24 cellular contexts compared by ENCODE assay signal in genomic region chr9:125426926-125427325, GRCh38.
DNase-seq lines count a peak whose midpoint lies in the region; ATAC-seq, FAIRE-seq and TF ChIP-seq lines count a peak whose summit lies in the region.
"Had no signal": no experiment of that assay in that cellular context is flagged by ENCODE, and none has a peak within 500 bp of the region (broad histone marks: within the 10 kb centered on the region; RNA-seq: fewer than 3 reads in every experiment).

No MANE protein-coding gene starts in this region.

- H3K9me2 ChIP-seq in HCT116 (ENCODE audit: insufficient read depth) = no peaks in the 10 kb centered on the region

- DNase-seq in HCT116 (ENCODE audit: low read depth, low spot score) (no peak), IMR-90 (no peak), H1 (ENCODE audit: low read depth in 1 of 2, low spot score in 2 of 2) (no peak), mucosa of descending colon (no peak), Calu3 (no peak)
- DNase-seq: 8988T; ACHN; AML-193; BE2C; CD4-positive, alpha-beta T cell; CD8-positive, alpha-beta memory T cell; COR-L47; DMS153; DND-41; GM23248; H9 had no signal

- H3K4ac ChIP-seq in IMR-90 (ENCODE audit: low read depth, low read length) (no peak overlapping the region), H1 (replicated peaks; ENCODE audit: insufficient read length, low read depth, low read length) (no peak overlapping the region)

- H3K23ac ChIP-seq in IMR-90 (ENCODE audit: low read depth, low read length) (no peak overlapping the region), H1 (ENCODE audit: insufficient read length) (no peak overlapping the region)

- CTCF ChIA-PET in HCT116 (lab: Charles Lee) (interaction anchor here (1.0 to 1.4 kb wide), 3 partner anchors 970 to 1064 kb away, joined by 3 to 4 read pairs (median 3); no protein-coding TSS in a partner anchor), IMR-90 (lab: Yijun Ruan, JAX) (no interaction called here), H1 (lab: Charles Lee; ENCODE audit: partially characterized antibody) (interaction anchor here (0.6 to 2.9 kb wide), 12 partner anchors 8 to 874 kb away, joined by 3 to 14 read pairs (median 4); no protein-coding TSS in a partner anchor), Calu3 (lab: Charles Lee) (interaction anchor here (0.5 to 2.1 kb wide), 3 partner anchors 12 to 106 kb away, joined by 3 to 5 read pairs (median 3); no protein-coding TSS in a partner anchor)

- H3K9me3 Mint-ChIP-seq in nephron = no peaks in the 10 kb centered on the region
- no peaks in the 10 kb centered on the region for H3K9me3 Mint-ChIP-seq in Calu3 (ENCODE audit: low read depth, unreplicated experiment)
- H3K9me3 Mint-ChIP-seq: CD14-positive monocyte; CD4-positive, alpha-beta T cell; CD8-positive, alpha-beta memory T cell; H9 had no signal

- H3K4me1 ChIP-seq in HCT116 (ENCODE audit: control insufficient read depth in 1 of 2, insufficient read depth in 2 of 2, low read length in 2 of 2) = peaks cover 7 to 25% of the 10 kb centered on the region in 2 experiments; a peak in 3 of 4 replicates
- H3K4me1 ChIP-seq in IMR-90 (ENCODE audit: control insufficient read depth, insufficient read depth, low read length) = no peaks in the 10 kb centered on the region
- H3K4me1 ChIP-seq in H1 (replicated peaks in 1 of 4; ENCODE audit: control insufficient read depth in 3 of 4, insufficient read depth in 4 of 4, low read length in 3 of 4) = peaks cover 0 to 5% (median 2%) of the 10 kb centered on the region in 4 experiments; a peak in 4 of 7 replicates
- no peaks in the 10 kb centered on the region for H3K4me1 ChIP-seq in mucosa of descending colon (ENCODE audit: low read depth)
- H3K4me1 ChIP-seq: A549 had no signal

- H3K9me3 ChIP-seq in HCT116 (ENCODE audit: control insufficient read depth in 1 of 2, insufficient read depth in 1 of 2, low read depth in 1 of 2, low read length in 2 of 2) (no peaks in the 10 kb centered on the region), IMR-90 (ENCODE audit: control insufficient read depth, insufficient read depth, low read length) (no peaks in the 10 kb centered on the region), H1 (ENCODE audit: insufficient read depth in 2 of 2, low read depth in 1 of 2, low read length in 1 of 2) (no peaks in the 10 kb centered on the region), mucosa of descending colon (no peaks in the 10 kb centered on the region)
- H3K9me3 ChIP-seq: A549; BE2C; BLaER1 treated with 17β-estradiol and CSF1 and Interleukin-3, amounts not matched to agents 10 nM and 100 nM had no signal

- no peak overlapping the region for H2BK5ac ChIP-seq in IMR-90 (ENCODE audit: low read depth, low read length, poor library complexity, severe bottlenecking)
- no peak overlapping the region for H2BK5ac ChIP-seq in H1 (ENCODE audit: low read depth, low read length)

- RAD21 ChIA-PET in HCT116 (lab: Charles Lee; ENCODE audit: low non-redundant PET in 1 of 2, low total read pairs in 2 of 2, uncharacterized antibody in 2 of 2, unreplicated experiment in 2 of 2) = no interaction called here

- TF ChIP-seq RAD21 in HCT116 (IDR thresholded peaks at IDR 0.05; ENCODE audit: low read depth) (no peak), IMR-90 (IDR thresholded peaks at IDR 0.05; ENCODE audit: low read length) (no peak), H1 (IDR thresholded peaks at IDR 0.05 in 1 of 2, conservative IDR thresholded peaks at IDR 0.05 in 1 of 2; ENCODE audit: low read depth in 2 of 2, low read length in 2 of 2) (no peak)

- H4K20me1 ChIP-seq in HCT116 (ENCODE audit: insufficient read depth) = no peaks in the 10 kb centered on the region
- no peaks in the 10 kb centered on the region for H4K20me1 ChIP-seq in IMR-90 (ENCODE audit: insufficient read depth, low read length)
- H4K20me1 ChIP-seq in H1 (replicated peaks in 1 of 2; ENCODE audit: control insufficient read depth in 1 of 2, insufficient read depth in 2 of 2, low read length in 2 of 2) = no peaks in the 10 kb centered on the region
- H4K20me1 ChIP-seq: BLaER1 treated with 17β-estradiol and CSF1 and Interleukin-3, amounts not matched to agents 10 nM and 100 nM had no signal

- no peak for TF ChIP-seq EP300 in H1 (IDR thresholded peaks at IDR 0.05; ENCODE audit: borderline replicate concordance in 1 of 2, low read depth in 2 of 2, low read length in 2 of 2)

- H3K36me3 ChIP-seq in HCT116 (ENCODE audit: control insufficient read depth in 1 of 2, insufficient read depth in 2 of 2, low read length in 2 of 2) (no peaks in the 10 kb centered on the region), IMR-90 (ENCODE audit: control insufficient read depth, insufficient read depth, low read length) (no peaks in the 10 kb centered on the region), H1 (ENCODE audit: control insufficient read depth in 2 of 4, insufficient read depth in 4 of 4, low read length in 3 of 4) (no peaks in the 10 kb centered on the region), mucosa of descending colon (ENCODE audit: low read depth) (no peaks in the 10 kb centered on the region)
- H3K36me3 ChIP-seq: BE2C; BLaER1 treated with 17β-estradiol and CSF1 and Interleukin-3, amounts not matched to agents 10 nM and 100 nM had no signal

- no peak overlapping the region for H4K8ac ChIP-seq in IMR-90 (ENCODE audit: low read depth in 2 of 2, low read length in 2 of 2)
- H4K8ac ChIP-seq in H1 (ENCODE audit: extremely low read depth, insufficient read depth, low read length) = peak overlapping the region; percentile 16; the same call in 1 of the 2 replicates

- intact Hi-C loops in HCT116 (cut with micrococcal nuclease) (loop anchor here (5.0 kb wide), 1 partner anchor 800 kb away; no protein-coding TSS in a partner anchor), IMR-90 (cut with micrococcal nuclease) (no loop called here), mucosa of descending colon (cut with DNase I, micrococcal nuclease) (no loop called here), Calu3 (cut with micrococcal nuclease; ENCODE audit: unreplicated experiment) (no loop called here)

- TF ChIP-seq POLR2A in HCT116 (IDR thresholded peaks at IDR 0.05; ENCODE audit: borderline replicate concordance, extremely low read depth, insufficient read depth, insufficient read length) = no peak
- TF ChIP-seq POLR2A in IMR-90 (IDR thresholded peaks at IDR 0.05; ENCODE audit: low read depth, low read length) = no peak
- no peak for TF ChIP-seq POLR2A in H1 (IDR thresholded peaks at IDR 0.05; ENCODE audit: control extremely low read depth in 1 of 2, low read depth in 2 of 2, low read length in 2 of 2)

- no peak for FAIRE-seq in H1 (lab: Jason Lieb, UNC)
- FAIRE-seq: A549, G401.6, GM12892 had no signal

- H2BK12ac ChIP-seq in H1 (ENCODE audit: low read depth, low read length) = no peak overlapping the region

- H3K4me2 ChIP-seq in HCT116 (ENCODE audit: low read length) = peak overlapping the region; percentile 87
- no peak overlapping the region for H3K4me2 ChIP-seq in IMR-90 (ENCODE audit: low read depth, low read length)
- no peak overlapping the region for H3K4me2 ChIP-seq in H1 (ENCODE audit: insufficient read depth in 1 of 2, low read depth in 2 of 2, low read length in 2 of 2)
- H3K4me2 ChIP-seq: A549; BLaER1 treated with 17β-estradiol and CSF1 and Interleukin-3, amounts not matched to agents 10 nM and 100 nM had no signal

- H3K4me3 ChIP-seq in HCT116 (replicated peaks in 1 of 2; ENCODE audit: low read depth in 1 of 2, low read length in 2 of 2) (no peak overlapping the region), IMR-90 (ENCODE audit: insufficient read depth, low read depth, low read length) (no peak overlapping the region), H1 (ENCODE audit: extremely low read depth in 1 of 4, insufficient read depth in 2 of 4, low read depth in 3 of 4, low read length in 4 of 4) (no peak overlapping the region), mucosa of descending colon (no peak overlapping the region)
- H3K4me3 ChIP-seq: A549; BLaER1 treated with 17β-estradiol and CSF1 and Interleukin-3, amounts not matched to agents 10 nM and 100 nM; GM23248 had no signal

- H3K18ac ChIP-seq in IMR-90 (ENCODE audit: low read depth, low read length) = no peak overlapping the region
- no peak overlapping the region for H3K18ac ChIP-seq in H1 (ENCODE audit: extremely low read depth, low read length)

- dilution Hi-C loops in IMR-90 (cut with HindIII; ENCODE audit: low sequenced_read_pairs, unreplicated experiment) = no loop called here

- H2AFZ ChIP-seq in HCT116 (ENCODE audit: low read depth, low read length, poor library complexity, severe bottlenecking) (no peak overlapping the region), IMR-90 (replicated peaks; ENCODE audit: low read length, poor library complexity) (no peak overlapping the region), H1 (ENCODE audit: low read length) (no peak overlapping the region)

- TF ChIP-seq CTCF in HCT116 (IDR thresholded peaks at IDR 0.05 in 2 of 3, conservative IDR thresholded peaks at IDR 0.05 in 1 of 3; ENCODE audit: borderline replicate concordance in 1 of 3, insufficient read depth in 1 of 3, low read depth in 2 of 3, low read length in 2 of 3) (no peak), IMR-90 (conservative IDR thresholded peaks at IDR 0.05; ENCODE audit: low read depth, low read length) (no peak), H1 (IDR thresholded peaks at IDR 0.05; ENCODE audit: control extremely low read depth in 1 of 3, insufficient read depth in 1 of 3, low read depth in 1 of 3, low read length in 3 of 3) (no peak), nephron (IDR thresholded peaks at IDR 0.05; ENCODE audit: unreplicated experiment in 3 of 3) (no peak), mucosa of descending colon (IDR thresholded peaks at IDR 0.05) (no peak), Calu3 (IDR thresholded peaks at IDR 0.05; ENCODE audit: unreplicated experiment) (no peak)

- H3K14ac ChIP-seq in IMR-90 (replicated peaks; ENCODE audit: low read depth, low read length) = no peak overlapping the region
- H3K14ac ChIP-seq in H1 (ENCODE audit: insufficient read length) = no peak overlapping the region

- H3K9me1 ChIP-seq in IMR-90 (ENCODE audit: insufficient read depth, low read length) = no peaks in the 10 kb centered on the region; the same call in 1 of the 2 replicates

- no CpG with 5 or more reads among the region's 17 CpGs for WGBS in IMR-90 (ENCODE audit: extremely low coverage in 2 of 2, insufficient read length in 1 of 2), 2 experiments
- 94% methylated on average over 12 of the region's 17 CpGs; no CpG with 5 or more reads in 1 of the 2 experiments for WGBS in H1 (ENCODE audit: extremely low coverage in 1 of 2, insufficient coverage in 1 of 2, insufficient read length in 1 of 2, insufficient replicate concordance in 2 of 2, low coverage in 1 of 2, low lambda C conversion rate in 2 of 2, missing lambda C conversion rate in 1 of 2), 2 experiments

- H3K36me3 Mint-ChIP-seq in nephron (ENCODE audit: low read depth) = no peaks in the 10 kb centered on the region
- no peaks in the 10 kb centered on the region for H3K36me3 Mint-ChIP-seq in Calu3 (ENCODE audit: insufficient read depth, unreplicated experiment)
- H3K36me3 Mint-ChIP-seq: CD14-positive monocyte; CD8-positive, alpha-beta memory T cell had no signal

- H3K79me2 ChIP-seq in HCT116 (ENCODE audit: insufficient read depth, low read length) (no peaks in the 10 kb centered on the region), H1 (ENCODE audit: control insufficient read depth in 1 of 2, insufficient read depth in 2 of 2, low read length in 2 of 2) (no peaks in the 10 kb centered on the region)

- H3K27me3 ChIP-seq in HCT116 (ENCODE audit: insufficient read depth, low read length) (no peaks in the 10 kb centered on the region), IMR-90 (ENCODE audit: control insufficient read depth, insufficient read depth, low read length) (no peaks in the 10 kb centered on the region; the same call in 1 of the 2 replicates), H1 (replicated peaks in 1 of 4; ENCODE audit: control insufficient read depth in 3 of 4, extremely low read depth in 1 of 4, insufficient read depth in 3 of 4, low read length in 3 of 4) (no peaks in the 10 kb centered on the region)
- H3K27me3 ChIP-seq: BE2C; BLaER1 treated with 17β-estradiol and CSF1 and Interleukin-3, amounts not matched to agents 10 nM and 100 nM had no signal

- H3K27ac Mint-ChIP-seq in nephron (peak overlapping the region; percentile 94 to 97 (median 94)), Calu3 (ENCODE audit: unreplicated experiment) (no peak overlapping the region)
- H3K27ac Mint-ChIP-seq: CD4-positive, alpha-beta T cell had no signal

- no peak overlapping the region for H3K56ac ChIP-seq in IMR-90 (ENCODE audit: extremely low read depth, insufficient read depth, low read length)
- H3K56ac ChIP-seq in H1 (replicated peaks; ENCODE audit: insufficient read length, low read depth, low read length) = no peak overlapping the region

- peak overlapping the region; percentile 24 for H2AK9ac ChIP-seq in IMR-90 (replicated peaks; ENCODE audit: low read depth, low read length, poor library complexity)

- POLR2A ChIA-PET in HCT116 (lab: Charles Lee) (no interaction called here), IMR-90 (lab: Charles Lee; ENCODE audit: unreplicated experiment) (interaction anchor here (0.6 kb wide), 1 partner anchor 902 kb away, joined by 3 read pairs; no protein-coding TSS in a partner anchor), H1 (lab: Charles Lee; ENCODE audit: partially characterized antibody) (no interaction called here)

- no TSS peak for BruUV-seq in HCT116 (replicated peaks; lab: Mats Ljungman, UMichigan)
- no TSS peak for BruUV-seq in IMR-90 (replicated peaks; lab: Mats Ljungman, UMichigan)
- BruUV-seq in Calu3 (replicated peaks; lab: Mats Ljungman, UMichigan) = no TSS peak

- no peak overlapping the region for H4K91ac ChIP-seq in IMR-90 (ENCODE audit: insufficient read depth, low read depth, low read length)
- peak overlapping the region; percentile 53 for H4K91ac ChIP-seq in H1 (replicated peaks; ENCODE audit: insufficient read length, low read length)

- H2BK15ac ChIP-seq in IMR-90 (ENCODE audit: low read depth, low read length) = no peak overlapping the region
- H2BK15ac ChIP-seq in H1 (ENCODE audit: low read length) = no peak overlapping the region

- peaks cover 35% of the 10 kb centered on the region for H3K4me1 Mint-ChIP-seq in nephron
- no peaks in the 10 kb centered on the region for H3K4me1 Mint-ChIP-seq in Calu3 (ENCODE audit: low read depth, unreplicated experiment)
- H3K4me1 Mint-ChIP-seq: CD14-positive monocyte; CD8-positive, alpha-beta memory T cell had no signal

- no peak overlapping the region for H4K5ac ChIP-seq in IMR-90 (ENCODE audit: low read depth, low read length)
- H4K5ac ChIP-seq in H1 (ENCODE audit: insufficient read length, low read depth, low read length) = no peak overlapping the region

- no peaks in the 10 kb centered on the region for H3K23me2 ChIP-seq in H1 (ENCODE audit: low read depth, low read length)

- H3K79me1 ChIP-seq in IMR-90 (ENCODE audit: low read depth in 1 of 2, low read length in 2 of 2) (no peaks in the 10 kb centered on the region), H1 (ENCODE audit: low read depth, low read length) (no peaks in the 10 kb centered on the region)

- no peak for ATAC-seq in HCT116
- ATAC-seq in IMR-90 (ENCODE audit: low read depth) = no peak
- no peak for ATAC-seq in GM19397 (IDR thresholded peaks at IDR 0.05; ENCODE audit: unreplicated experiment)
- no peak for ATAC-seq in HG03196 (IDR thresholded peaks at IDR 0.05; ENCODE audit: unreplicated experiment)
- no peak for ATAC-seq in mucosa of descending colon

- no peak overlapping the region for H3K27ac ChIP-seq in HCT116 (ENCODE audit: low read depth, low read length)
- H3K27ac ChIP-seq in IMR-90 (ENCODE audit: insufficient read depth, low read length) = no peak overlapping the region
- H3K27ac ChIP-seq in H1 (ENCODE audit: low read depth, low read length) = no peak overlapping the region
- H3K27ac ChIP-seq: A549; BLaER1 treated with 17β-estradiol and CSF1 and Interleukin-3, amounts not matched to agents 10 nM and 100 nM; GM23248 had no signal

- H3K9ac ChIP-seq in HCT116 (ENCODE audit: low read length) = no peak overlapping the region
- no peak overlapping the region for H3K9ac ChIP-seq in IMR-90 (ENCODE audit: low read depth, low read length)
- H3K9ac ChIP-seq in H1 (replicated peaks in 1 of 4; ENCODE audit: extremely low read depth in 1 of 4, low read depth in 3 of 4, low read length in 3 of 4) = no peak overlapping the region
- H3K9ac ChIP-seq: BLaER1 treated with 17β-estradiol and CSF1 and Interleukin-3, amounts not matched to agents 10 nM and 100 nM; GM23248 had no signal

- no peak overlapping the region for H3K4me3 Mint-ChIP-seq in nephron
- H3K4me3 Mint-ChIP-seq in Calu3 (ENCODE audit: low read depth, unreplicated experiment) = no peak overlapping the region
- H3K4me3 Mint-ChIP-seq: CD14-positive monocyte; CD4-positive, alpha-beta T cell; CD8-positive, alpha-beta memory T cell; H9 had no signal

- in situ Hi-C loops in IMR-90 (cut with MboI; ENCODE audit: low sequenced_read_pairs) = no loop called here

- H2BK20ac ChIP-seq in IMR-90 (ENCODE audit: low read depth, low read length) = no peak overlapping the region
- H2BK20ac ChIP-seq in H1 (ENCODE audit: low read length) = no peak overlapping the region

- H3K27me3 Mint-ChIP-seq in nephron (ENCODE audit: low read depth) (peaks cover 4% of the 10 kb centered on the region), Calu3 (ENCODE audit: unreplicated experiment) (no peaks in the 10 kb centered on the region)
- H3K27me3 Mint-ChIP-seq: CD4-positive, alpha-beta T cell had no signal

- H2BK120ac ChIP-seq in IMR-90 (ENCODE audit: low read depth, low read length) = no peak overlapping the region
- H2BK120ac ChIP-seq in H1 (replicated peaks; ENCODE audit: low read depth, low read length) = no peak overlapping the region

- H2AK5ac ChIP-seq in IMR-90 (ENCODE audit: low read depth, low read length) (no peak overlapping the region; the same call in 1 of the 2 replicates), H1 (ENCODE audit: low read depth, low read length) (no peak overlapping the region)
